14 cellular contexts compared by ENCODE assay signal in the genomic region with DNA sequence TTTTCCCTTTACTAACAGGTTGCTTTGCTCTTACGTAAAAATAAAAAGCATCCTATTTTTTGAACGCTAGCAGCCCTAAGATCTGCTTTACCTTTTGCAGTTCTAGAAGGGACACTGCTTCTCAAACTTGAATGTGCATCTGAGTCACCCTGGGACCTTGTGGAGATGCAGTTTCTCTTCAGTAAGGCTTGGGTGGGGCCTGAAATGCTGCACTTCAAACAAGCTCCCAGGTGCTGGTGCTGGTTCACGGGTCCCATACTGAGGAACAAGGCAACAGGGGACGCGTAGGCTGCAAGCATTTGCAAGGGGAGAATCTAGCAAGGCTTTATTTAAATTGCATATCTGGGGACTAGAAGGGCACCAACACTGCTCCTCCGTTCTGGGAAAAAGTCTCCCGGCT. TPM values are rescaled to one million over a fixed set of nuclear protein-coding genes. Genes with fewer than 3 reads are reported as not detected.
DNase-seq lines count a peak whose midpoint lies in the region; ATAC-seq, FAIRE-seq and TF ChIP-seq lines count a peak whose summit lies in the region.
"Had no signal": no experiment of that assay in that cellular context is flagged by ENCODE, and none has a peak within 500 bp of the region (broad histone marks: within the 10 kb centered on the region; RNA-seq: fewer than 3 reads in every experiment).

No MANE protein-coding gene starts in this region.

- no peak for FAIRE-seq in bronchial epithelial cell (lab: Jason Lieb, UNC)

- CTCF ChIA-PET in A673 (lab: Charles Lee), result no interaction called here

- DNase-seq in GM12865 (ENCODE audit: low read depth) (peak; percentile 74), bronchial epithelial cell (ENCODE audit: low read depth) (peak; percentile 77), CD1c-positive myeloid dendritic cell (ENCODE audit: extremely low spot score) (no peak), NCI-H345 treated with DMSO at 0.1 percent for 48 hours (lab: John Stamatoyannopoulos, UW; ENCODE audit: unreplicated experiment) (no peak), A673 (ENCODE audit: low spot score) (no peak)
- DNase-seq: CD4-positive, alpha-beta T cell; glutamatergic neuron; NCI-H1105; NCI-H526 treated with DMSO at 0.1 percent for 48 hours; SHP77 had no signal

- intact Hi-C loops in A673 (cut with micrococcal nuclease; ENCODE audit: unreplicated experiment), result loop anchor here (5.0 kb wide), 1 partner anchor 60 kb away; no protein-coding TSS in a partner anchor

- peak overlapping the region; percentile 54 for H3K27ac ChIP-seq in HUES48 (ENCODE audit: low read depth, low read length)
- no peak overlapping the region for H3K27ac ChIP-seq in A673 (ENCODE audit: low read depth, low read length, poor library complexity, severe bottlenecking)
- H3K27ac ChIP-seq: thoracic aorta had no signal

- no TSS peak for BruUV-seq in A673 (replicated peaks; lab: Mats Ljungman, UMichigan)

- H3K4me3 ChIP-seq in GM12865 (ENCODE audit: low read depth, low read length), result peak overlapping the region; percentile 54
- no peak overlapping the region for H3K4me3 ChIP-seq in HUES48 (ENCODE audit: low read depth, low read length)
- H3K4me3 ChIP-seq in bronchial epithelial cell (ENCODE audit: low read depth, low read length), result no peak overlapping the region
- H3K4me3 ChIP-seq in A673 (ENCODE audit: low read depth, low read length, poor library complexity, severe bottlenecking), result no peak overlapping the region

- no peak for TF ChIP-seq CTCF in GM12865 (IDR thresholded peaks at IDR 0.05; ENCODE audit: insufficient read depth, low read depth, low read length, missing control alignments)
- TF ChIP-seq CTCF in bronchial epithelial cell (IDR thresholded peaks at IDR 0.05; ENCODE audit: insufficient read depth, low read length, severe bottlenecking), result no peak
- TF ChIP-seq CTCF in nephron (IDR thresholded peaks at IDR 0.05; ENCODE audit: unreplicated experiment in 3 of 3), result no peak
- TF ChIP-seq CTCF in A673 (conservative IDR thresholded peaks at IDR 0.05; ENCODE audit: low read depth, low read length), result no peak

- ATAC-seq in GM18907 (IDR thresholded peaks at IDR 0.05; ENCODE audit: unreplicated experiment), result no peak

- H3K9ac ChIP-seq in HUES48 (ENCODE audit: low read depth, low read length), result no peak overlapping the region

- H3K4me3 Mint-ChIP-seq in nephron, result peak overlapping the region in 2 of 3 experiments; percentile 40 to 66
- H3K4me3 Mint-ChIP-seq: CD4-positive, alpha-beta T cell had no signal

- H3K36me3 ChIP-seq in HUES48 (ENCODE audit: control insufficient read depth, insufficient read depth, low read length), result no peaks in the 10 kb centered on the region
- no peaks in the 10 kb centered on the region for H3K36me3 ChIP-seq in bronchial epithelial cell (ENCODE audit: control insufficient read depth, insufficient read depth, low read length)
- no peaks in the 10 kb centered on the region for H3K36me3 ChIP-seq in A673 (ENCODE audit: insufficient read depth, low read length, poor library complexity, severe bottlenecking)
- H3K36me3 ChIP-seq: thoracic aorta had no signal

- H3K4me1 Mint-ChIP-seq in nephron, result peaks cover 61% of the 10 kb centered on the region

- no peaks in the 10 kb centered on the region for H3K27me3 ChIP-seq in HUES48 (ENCODE audit: control insufficient read depth, insufficient read depth, low read length)
- H3K27me3 ChIP-seq in bronchial epithelial cell (ENCODE audit: control insufficient read depth, insufficient read depth, low read length), result no peaks in the 10 kb centered on the region
- H3K27me3 ChIP-seq in A673 (replicated peaks; ENCODE audit: insufficient read depth, low read depth, low read length, poor library complexity), result no peaks in the 10 kb centered on the region

- H3K9me3 Mint-ChIP-seq in nephron, result no peaks in the 10 kb centered on the region
- H3K9me3 Mint-ChIP-seq: CD4-positive, alpha-beta T cell had no signal

- no peaks in the 10 kb centered on the region for H3K36me3 Mint-ChIP-seq in nephron (ENCODE audit: low read depth)

- H3K9me3 ChIP-seq in HUES48 (ENCODE audit: control insufficient read depth, insufficient read depth, low read length) (no peaks in the 10 kb centered on the region), A673 (ENCODE audit: low read depth, low read length, poor library complexity, severe bottlenecking) (no peaks in the 10 kb centered on the region)
- H3K9me3 ChIP-seq: thoracic aorta had no signal

- POLR2A ChIA-PET in A673 (lab: Charles Lee; ENCODE audit: low non-redundant PET), result no interaction called here

- H3K4me1 ChIP-seq in HUES48 (ENCODE audit: control insufficient read depth, insufficient read depth, low read length) (peaks cover 75% of the 10 kb centered on the region), A673 (ENCODE audit: insufficient read depth, low read length, poor library complexity, severe bottlenecking) (peaks cover 76% of the 10 kb centered on the region)

- no peaks in the 10 kb centered on the region for H3K27me3 Mint-ChIP-seq in nephron (ENCODE audit: low read depth)

- H3K27ac Mint-ChIP-seq in nephron, result peak overlapping the region; percentile 71 to 99 (median 95)
- H3K27ac Mint-ChIP-seq: CD4-positive, alpha-beta T cell had no signal

RNA-seq across cellular contexts. Expression of a gene that starts 30.0 kb away (rescaled TPM):
- total RNA-seq in bronchial epithelial cell (9.2 and 9.6 TPM in 2 replicates), A673 (2021) (6.1 and 8.1 TPM in 2 replicates)

Comparison
In these comparisons a context has a peak if more than half of its experiments do, and no peak if none do; other contexts are left out.
1. DNase-seq: peak in GM12865 (single experiment) and bronchial epithelial cell (single experiment); none in CD1c-positive myeloid dendritic cell (single experiment), NCI-H345 treated with DMSO at 0.1 percent for 48 hours (single experiment) and A673 (single experiment).